Comparison of ENCODE assay signal across 15 cellular contexts in genomic region chr16:10620120-10620519, GRCh38. TPM values are rescaled to one million over a fixed set of nuclear protein-coding genes. Genes with fewer than 3 reads are reported as not detected.
"Had no signal": no experiment of that assay in that cellular context is flagged by ENCODE, and none has a peak within 500 bp of the region (broad histone marks: within the 10 kb centered on the region; RNA-seq: fewer than 3 reads in every experiment).

No MANE protein-coding gene starts in this region.

- H3K9me3 Mint-ChIP-seq: activated naive CD4-positive, alpha-beta T cell treated with anti-CD3 and anti-CD28 coated beads, Interleukin-2, amount 10 ng/mL, durations not matched to agents 7 days and 5 days; activated T-helper 2 cell treated with anti-CD3 and anti-CD28 coated beads, Interferon-gamma antibody, Interleukin-2, Interleukin-4, amounts not matched to agents 10 μg/mL and 5 μg/mL and 100 μg/mL, durations not matched to agents 14 hours and 24 hours and 36 hours; immature natural killer cell; stimulated activated effector memory CD8-positive, alpha-beta T cell treated with anti-CD3 and anti-CD28 coated beads, Interleukin-12 subunit alpha, Interleukin-12 subunit beta, amount 100 ng/mL, for 72 hours had no signal

- H3K27me3 ChIP-seq: pancreas had no signal

- H3K36me3 Mint-ChIP-seq: activated naive CD4-positive, alpha-beta T cell treated with anti-CD3 and anti-CD28 coated beads, Interleukin-2, amount 10 ng/mL, durations not matched to agents 7 days and 5 days; immature natural killer cell; stimulated activated effector memory CD8-positive, alpha-beta T cell treated with anti-CD3 and anti-CD28 coated beads, Interleukin-12 subunit alpha, Interleukin-12 subunit beta, amount 100 ng/mL, for 72 hours had no signal

- H3K27ac Mint-ChIP-seq: activated naive CD4-positive, alpha-beta T cell treated with anti-CD3 and anti-CD28 coated beads, Interleukin-2, amount 10 ng/mL, durations not matched to agents 7 days and 5 days; activated T-helper 2 cell treated with anti-CD3 and anti-CD28 coated beads, Interferon-gamma antibody, Interleukin-2, Interleukin-4, amounts not matched to agents 10 μg/mL and 5 μg/mL and 100 μg/mL, durations not matched to agents 14 hours and 24 hours and 36 hours; immature natural killer cell; stimulated activated effector memory CD8-positive, alpha-beta T cell treated with anti-CD3 and anti-CD28 coated beads, Interleukin-12 subunit alpha, Interleukin-12 subunit beta, amount 100 ng/mL, for 72 hours had no signal

- H3K4me1 Mint-ChIP-seq: activated naive CD4-positive, alpha-beta T cell treated with anti-CD3 and anti-CD28 coated beads, Interleukin-2, amount 10 ng/mL, durations not matched to agents 7 days and 5 days; immature natural killer cell had no signal

- H3K27ac ChIP-seq: adrenal gland, coronary artery, pancreas, tibial artery had no signal

- DNase-seq: activated CD4-positive, alpha-beta T cell treated with anti-CD3 and anti-CD28 coated beads, Interleukin-2, amount 50 U/mL, for 1 hour; activated CD4-positive, CD25-positive, alpha-beta regulatory T cell; activated T-cell treated with anti-CD3 and anti-CD28 coated beads for 4 hours; adrenal gland; effector CD8-positive, alpha-beta T cell; immature natural killer cell; small intestine; tibial artery had no signal

- H3K4me1 ChIP-seq: adrenal gland, pancreas had no signal

- H3K9me3 ChIP-seq: adrenal gland, pancreas, tibial artery had no signal

- ATAC-seq: stimulated activated effector memory CD8-positive, alpha-beta T cell treated with anti-CD3 and anti-CD28 coated beads, Interleukin-12 subunit alpha, Interleukin-12 subunit beta, amount 100 ng/mL, for 72 hours had no signal

- FAIRE-seq: pancreas, small intestine had no signal

- H3K36me3 ChIP-seq: adrenal gland, pancreas, tibial artery had no signal

- H3K4me3 ChIP-seq: adrenal gland, coronary artery, tibial artery had no signal

- H3K4me3 Mint-ChIP-seq: activated naive CD4-positive, alpha-beta T cell treated with anti-CD3 and anti-CD28 coated beads, Interleukin-2, amount 10 ng/mL, durations not matched to agents 7 days and 5 days; immature natural killer cell; stimulated activated effector memory CD8-positive, alpha-beta T cell treated with anti-CD3 and anti-CD28 coated beads, Interleukin-12 subunit alpha, Interleukin-12 subunit beta, amount 100 ng/mL, for 72 hours had no signal

RNA-seq across cellular contexts. Expression of gene EMP2, which starts 39.7 kb away (rescaled TPM):
- total RNA-seq: activated CD8-positive, alpha-beta memory T cell treated with anti-CD3 and anti-CD28 coated beads for 36 hours; T-helper 2 cell treated with Interferon-gamma antibody and Interleukin-4, amounts not matched to agents 100 ng/mL and 5 ng/mL, for 36 hours had no signal
- polyA plus RNA-seq: immature natural killer cell had no signal
